Comparison of ENCODE assay signal across 16 cellular contexts in the genomic region with DNA sequence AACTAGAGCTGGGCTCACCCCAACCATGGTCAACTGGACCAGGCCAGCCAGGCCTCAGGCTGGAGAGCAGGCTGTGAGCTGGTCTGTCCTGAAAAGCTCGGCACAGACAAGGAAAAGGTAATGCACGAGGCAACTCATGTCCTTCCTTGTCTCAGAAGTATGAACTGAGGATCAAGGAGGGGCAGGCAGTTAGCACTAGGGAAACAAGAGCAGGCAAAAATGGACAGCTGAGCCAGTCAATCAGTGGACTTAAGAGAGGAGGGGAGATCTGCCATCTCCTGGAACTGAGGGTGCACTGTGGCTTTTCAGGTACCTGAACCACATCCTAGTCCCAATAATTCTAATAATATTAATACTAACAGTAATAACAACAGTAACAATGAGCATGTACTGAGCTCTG. TPM values are rescaled to one million over a fixed set of nuclear protein-coding genes. Genes with fewer than 3 reads are reported as not detected.
DNase-seq lines count a peak whose midpoint lies in the region; ATAC-seq, FAIRE-seq and TF ChIP-seq lines count a peak whose summit lies in the region.
"Had no signal": no experiment of that assay in that cellular context is flagged by ENCODE, and none has a peak within 500 bp of the region (broad histone marks: within the 10 kb centered on the region; RNA-seq: fewer than 3 reads in every experiment).

No MANE protein-coding gene starts in this region.

- POLR2A ChIA-PET in activated B cell treated with CpG ODN at 0.5 μM for 24 hours (lab: Charles Lee), result interaction anchor here (0.5 to 1.6 kb wide), 4 partner anchors 11 to 66 kb away, joined by 3 to 6 read pairs (median 4); a partner anchor contains a TSS

- H3K36me3 ChIP-seq in esophagus muscularis mucosa (no peaks in the 10 kb centered on the region), pancreas (no peaks in the 10 kb centered on the region)

- no peak for FAIRE-seq in pancreas (lab: Jason Lieb, UNC)

- 91% methylated on average over 2 of the region's 2 CpGs for WGBS in esophagus muscularis mucosa
- WGBS in pancreas, 2 donors, result 87 to 91% methylated on average over 2 of the region's 2 CpGs

- no peaks in the 10 kb centered on the region for H3K27me3 Mint-ChIP-seq in activated T-cell treated with anti-CD3 and anti-CD28 coated beads, Interleukin-2, amount 50 U/mL, for 4 hours (ENCODE audit: low read depth)
- H3K27me3 Mint-ChIP-seq in activated B cell treated with CpG ODN at 0.5 μM for 24 hours, result no peaks in the 10 kb centered on the region
- no peaks in the 10 kb centered on the region for H3K27me3 Mint-ChIP-seq in stimulated activated naive B cell treated with anti-CD40 and anti-IgM and Interleukin-4, amounts not matched to agents 10 μg/mL and 1 μg/mL and 100 μg/mL, for 72 hours

- CTCF ChIA-PET in activated B cell treated with CpG ODN at 0.5 μM for 24 hours (lab: Charles Lee), result interaction anchor here (0.7 to 1.7 kb wide), 4 partner anchors 11 to 65 kb away, joined by 3 to 4 read pairs (median 3); no protein-coding TSS in a partner anchor

- H3K4me1 ChIP-seq in esophagus muscularis mucosa (peaks cover 19 to 40% (median 33%) of the 10 kb centered on the region in 4 donors), pancreas (peaks cover 20 to 23% (median 21%) of the 10 kb centered on the region in 3 donors)

- ATAC-seq in activated T-cell treated with anti-CD3 and anti-CD28 coated beads, Interleukin-2, amount 50 U/mL, for 4 hours, result peak in 1 of 2 donors; percentile 13
- ATAC-seq in activated B cell treated with CpG ODN at 0.5 μM for 24 hours (ENCODE audit: low read depth) (no peak), pancreas (no peak)
- no peak for ATAC-seq in stimulated activated naive B cell treated with anti-CD40 and anti-IgM and Interleukin-4, amounts not matched to agents 10 μg/mL and 1 μg/mL and 100 μg/mL, for 72 hours (replicated peaks)

- no peak for TF ChIP-seq CTCF in activated B cell treated with CpG ODN at 0.5 μM for 24 hours (IDR thresholded peaks at IDR 0.05)
- no peak for TF ChIP-seq CTCF in esophagus muscularis mucosa (IDR thresholded peaks at IDR 0.05)
- no peak for TF ChIP-seq CTCF in pancreas (IDR thresholded peaks at IDR 0.05)

- H3K27ac ChIP-seq in esophagus muscularis mucosa (replicated peaks in 1 of 4), result peak overlapping the region in 3 of 4 donors; percentile 15 to 40 (median 35)
- no peak overlapping the region for H3K27ac ChIP-seq in pancreas

- TF ChIP-seq POLR2A in esophagus muscularis mucosa (IDR thresholded peaks at IDR 0.05; ENCODE audit: low read depth), result no peak

- peaks cover 25% of the 10 kb centered on the region for H3K36me3 Mint-ChIP-seq in activated T-cell treated with anti-CD3 and anti-CD28 coated beads, Interleukin-2, amount 50 U/mL, for 4 hours (ENCODE audit: insufficient read depth)
- H3K36me3 Mint-ChIP-seq in activated B cell treated with CpG ODN at 0.5 μM for 24 hours (ENCODE audit: low read depth), result peaks cover 48% of the 10 kb centered on the region
- peaks cover 35 to 47% of the 10 kb centered on the region in 2 donors for H3K36me3 Mint-ChIP-seq in stimulated activated naive B cell treated with anti-CD40 and anti-IgM and Interleukin-4, amounts not matched to agents 10 μg/mL and 1 μg/mL and 100 μg/mL, for 72 hours

- peak overlapping the region; percentile 83 for H3K27ac Mint-ChIP-seq in activated B cell treated with CpG ODN at 0.5 μM for 24 hours
- peak overlapping the region; percentile 93 for H3K27ac Mint-ChIP-seq in stimulated activated naive B cell treated with anti-CD40 and anti-IgM and Interleukin-4, amounts not matched to agents 10 μg/mL and 1 μg/mL and 100 μg/mL, for 72 hours

- peak overlapping the region; percentile 22 for H3K4me3 Mint-ChIP-seq in activated T-cell treated with anti-CD3 and anti-CD28 coated beads, Interleukin-2, amount 50 U/mL, for 4 hours
- peak overlapping the region; percentile 22 for H3K4me3 Mint-ChIP-seq in activated B cell treated with CpG ODN at 0.5 μM for 24 hours
- peak overlapping the region in 1 of 2 donors; percentile 36 for H3K4me3 Mint-ChIP-seq in stimulated activated naive B cell treated with anti-CD40 and anti-IgM and Interleukin-4, amounts not matched to agents 10 μg/mL and 1 μg/mL and 100 μg/mL, for 72 hours

- DNase-seq in activated T-cell treated with anti-CD3 and anti-CD28 coated beads, Interleukin-2, amount 50 U/mL, for 4 hours, result no peak
- no peak for DNase-seq in activated T-cell treated with anti-CD3 and anti-CD28 coated beads, Interleukin-2, amount 50 U/mL, for 48 hours
- DNase-seq in activated B cell treated with CpG ODN at 0.5 μM for 24 hours (no peak), esophagus muscularis mucosa (ENCODE audit: extremely low spot score) (no peak), NCI-H446 (lab: John Stamatoyannopoulos, UW) (no peak), T-helper 9 cell (no peak), pancreas (no peak)
- DNase-seq in stimulated activated naive B cell treated with anti-CD40 and anti-IgM and Interleukin-4, amounts not matched to agents 10 μg/mL and 1 μg/mL and 100 μg/mL, for 72 hours, result no peak
- DNase-seq: activated CD4-positive, alpha-beta T cell treated with anti-CD3 and anti-CD28 coated beads for 1 hour; DMS 273 treated with DMSO at 0.1 percent for 48 hours; IMR-90; left cardiac atrium; NCI-H146; NCI-H526; substantia nigra; SW 1271 had no signal

- no peaks in the 10 kb centered on the region for H3K9me3 Mint-ChIP-seq in activated T-cell treated with anti-CD3 and anti-CD28 coated beads, Interleukin-2, amount 50 U/mL, for 4 hours
- no peaks in the 10 kb centered on the region for H3K9me3 Mint-ChIP-seq in activated B cell treated with CpG ODN at 0.5 μM for 24 hours
- no peaks in the 10 kb centered on the region for H3K9me3 Mint-ChIP-seq in stimulated activated naive B cell treated with anti-CD40 and anti-IgM and Interleukin-4, amounts not matched to agents 10 μg/mL and 1 μg/mL and 100 μg/mL, for 72 hours

- TF ChIP-seq EP300 in esophagus muscularis mucosa (IDR thresholded peaks at IDR 0.05), result no peak

- no peak overlapping the region for H3K4me3 ChIP-seq in esophagus muscularis mucosa
- no peak overlapping the region for H3K4me3 ChIP-seq in pancreas

- intact Hi-C loops in activated B cell treated with CpG ODN at 0.5 μM for 24 hours (cut with micrococcal nuclease) (loop anchor here (1.0 to 5.0 kb wide), 2 partner anchors 13 to 41 kb away; no protein-coding TSS in a partner anchor), esophagus muscularis mucosa (cut with DNase I) (no loop called here), pancreas (cut with DNase I) (no loop called here)

- no peaks in the 10 kb centered on the region for H3K9me3 ChIP-seq in esophagus muscularis mucosa
- no peaks in the 10 kb centered on the region for H3K9me3 ChIP-seq in pancreas

- H3K4me1 Mint-ChIP-seq in activated T-cell treated with anti-CD3 and anti-CD28 coated beads, Interleukin-2, amount 50 U/mL, for 4 hours (ENCODE audit: low read depth), result peaks cover 73% of the 10 kb centered on the region
- peaks cover 81% of the 10 kb centered on the region for H3K4me1 Mint-ChIP-seq in activated B cell treated with CpG ODN at 0.5 μM for 24 hours
- H3K4me1 Mint-ChIP-seq in stimulated activated naive B cell treated with anti-CD40 and anti-IgM and Interleukin-4, amounts not matched to agents 10 μg/mL and 1 μg/mL and 100 μg/mL, for 72 hours, result peaks cover 47 to 79% of the 10 kb centered on the region in 2 donors

- H3K27me3 ChIP-seq in esophagus muscularis mucosa (no peaks in the 10 kb centered on the region), pancreas (no peaks in the 10 kb centered on the region)

RNA-seq across cellular contexts. Expression of a gene that starts 20.6 kb away (rescaled TPM):
- 100 to 1,000 TPM in 2 of 3 donors, 10 to 100 TPM in 1; 95.1 to 122 (median 101) TPM for total RNA-seq in activated T-cell treated with anti-CD3 and anti-CD28 coated beads, Interleukin-2, amount 50 U/mL, for 4 hours
- total RNA-seq in activated B cell treated with CpG ODN at 0.5 μM for 24 hours, result 293 TPM in 2 replicates
- 10 to 100 TPM; 31.5 to 61.5 (median 36.3) TPM for total RNA-seq in esophagus muscularis mucosa
- total RNA-seq in pancreas, result 10 to 100 TPM in 3 of 6 donors, 1 to 10 TPM in 3; 5.2 to 26.8 (median 9.0) TPM
- 1 to 10 TPM; 4.7 to 6.2 TPM for polyA plus RNA-seq in pancreas

Comparison
In these comparisons a context has a peak if more than half of its experiments do, and no peak if none do; other contexts are left out.
1. H3K27ac ChIP-seq: peak in esophagus muscularis mucosa (3 of 4); none in pancreas (0 of 4).